In the genomic region with DNA sequence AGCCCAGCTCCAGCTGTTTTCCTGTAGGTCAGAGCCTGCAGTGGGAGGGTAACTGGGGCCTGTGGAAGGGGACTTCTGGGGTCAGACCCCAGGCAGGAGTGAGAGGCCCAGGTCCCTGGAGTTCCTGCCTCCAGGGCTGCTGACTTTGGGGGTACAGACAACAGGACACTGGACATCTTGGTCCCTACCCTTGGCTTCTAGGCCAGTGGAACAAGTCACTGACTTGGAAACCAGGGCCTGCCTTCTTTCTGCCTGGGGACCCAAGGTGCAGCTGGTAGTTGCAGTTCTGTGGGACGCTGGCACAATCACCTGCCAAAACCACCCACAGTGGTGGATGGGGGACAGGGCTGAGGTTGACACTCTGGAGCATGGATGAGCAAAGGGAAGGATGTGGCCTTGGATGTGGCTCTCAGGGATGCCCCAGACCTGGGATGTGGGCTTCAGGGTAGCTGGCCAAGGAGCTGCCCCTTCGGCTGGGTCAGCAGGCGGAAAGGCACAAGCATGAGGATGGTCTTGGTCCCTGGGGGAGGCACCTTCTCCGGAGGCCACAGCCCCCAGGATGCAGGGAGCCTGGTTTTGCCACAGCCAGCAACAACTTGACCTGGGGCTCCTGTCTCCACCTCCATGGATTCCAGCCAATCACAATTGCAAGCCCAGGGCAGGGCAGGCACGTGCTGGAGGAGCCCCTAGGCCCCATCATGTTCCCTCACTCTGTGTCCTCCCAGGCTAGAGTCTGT, we compare ENCODE assay signal across 8 cellular contexts. TPM values are rescaled to one million over a fixed set of nuclear protein-coding genes. Genes with fewer than 3 reads are reported as not detected.
A peak's percentile ranks its signal among the peaks of the same experiment; 100 is the strongest.
DNase-seq lines count a peak whose midpoint lies in the region; ATAC-seq and TF ChIP-seq lines count a peak whose summit lies in the region.

No MANE protein-coding gene starts in this region.

- H3K4me3 ChIP-seq in GM12864 (ENCODE audit: low read depth, low read length) (peak overlapping the region; percentile 51; the same call in 1 of the 2 replicates), esophagus squamous epithelium (peak overlapping the region; percentile 36 to 81 (median 60))

- WGBS in esophagus squamous epithelium, 2 donors: 33 to 64% methylated on average over 1 to 3 of the region's 5 CpGs

- TF ChIP-seq POLR2A in esophagus squamous epithelium (IDR thresholded peaks at IDR 0.05): no peak

- peaks cover 0 to 23% (median 12%) of the 10 kb centered on the region in 3 donors for H3K36me3 ChIP-seq in esophagus squamous epithelium

- H3K9me3 Mint-ChIP-seq in activated naive CD4-positive, alpha-beta T cell treated with anti-CD3 and anti-CD28 coated beads, Interleukin-2, amount 50 U/mL, for 72 hours: peaks cover 0 to 2% of the 10 kb centered on the region in 2 donors

- peaks cover 7 to 14% of the 10 kb centered on the region in 2 donors for H3K36me3 Mint-ChIP-seq in activated naive CD4-positive, alpha-beta T cell treated with anti-CD3 and anti-CD28 coated beads, Interleukin-2, amount 50 U/mL, for 72 hours

- ATAC-seq in HG03097 (IDR thresholded peaks at IDR 0.05; ENCODE audit: low FRiP score, unreplicated experiment) (no peak), HG03045 (IDR thresholded peaks at IDR 0.05; ENCODE audit: unreplicated experiment) (no peak)
- no peak for ATAC-seq in activated naive CD4-positive, alpha-beta T cell treated with anti-CD3 and anti-CD28 coated beads, Interleukin-2, amount 50 U/mL, for 72 hours

- no peaks in the 10 kb centered on the region for H3K9me3 ChIP-seq in esophagus squamous epithelium

- H3K27ac Mint-ChIP-seq in activated naive CD4-positive, alpha-beta T cell treated with anti-CD3 and anti-CD28 coated beads, Interleukin-2, amount 50 U/mL, for 72 hours: peak overlapping the region in 1 of 2 donors; percentile 66

- TF ChIP-seq CTCF in GM12864 (IDR thresholded peaks at IDR 0.05; ENCODE audit: low read depth, low read length, missing control alignments): no peak
- TF ChIP-seq CTCF in esophagus squamous epithelium (IDR thresholded peaks at IDR 0.05): no peak

- H3K27ac ChIP-seq in esophagus squamous epithelium: peak overlapping the region; percentile 26 to 81 (median 76)

- DNase-seq in GM12864 (ENCODE audit: low read depth): no peak
- DNase-seq in esophagus squamous epithelium (lab: John Stamatoyannopoulos, UW): no peak
- peak; percentile 78 for DNase-seq in posterior vena cava (ENCODE audit: low spot score)
- DNase-seq in SIG-M5 (lab: John Stamatoyannopoulos, UW): no peak
- DNase-seq in activated naive CD4-positive, alpha-beta T cell treated with anti-CD3 and anti-CD28 coated beads, Interleukin-2, amount 50 U/mL, for 72 hours (ENCODE audit: low spot score in 2 of 2): no peak

- intact Hi-C loops in esophagus squamous epithelium (cut with DNase I): no loop called here
- intact Hi-C loops in posterior vena cava (cut with DNase I): loop anchor here in 1 of 2 donors (10.0 kb wide), 1 partner anchor 955 kb away; no protein-coding TSS in a partner anchor

- H3K4me1 ChIP-seq in esophagus squamous epithelium: peaks cover 33 to 53% (median 37%) of the 10 kb centered on the region in 3 donors

- no peaks in the 10 kb centered on the region for H3K27me3 ChIP-seq in esophagus squamous epithelium

TF ChIP-seq in PFSK-1, 5 proteins besides CTCF, POLR2A, EP300 and RAD21:
- TF ChIP-seq POLR2AphosphoS5 (IDR thresholded peaks at IDR 0.05; ENCODE audit: low read depth, low read length) (peak; percentile 59), TAF1 (IDR thresholded peaks at IDR 0.05; ENCODE audit: borderline replicate concordance, insufficient read depth, low read length) (no peak), FOXP2 (optimal IDR thresholded peaks at IDR 0.05; ENCODE audit: borderline replicate concordance, extremely low read depth, extremely low read length, insufficient read depth) (no peak), SIN3A (IDR thresholded peaks at IDR 0.05; ENCODE audit: borderline replicate concordance, insufficient read depth, low read length) (0 out of 2 replicates have a peak, but pooled peaks have one; percentile 23)
- TF ChIP-seq, protein P1, sequence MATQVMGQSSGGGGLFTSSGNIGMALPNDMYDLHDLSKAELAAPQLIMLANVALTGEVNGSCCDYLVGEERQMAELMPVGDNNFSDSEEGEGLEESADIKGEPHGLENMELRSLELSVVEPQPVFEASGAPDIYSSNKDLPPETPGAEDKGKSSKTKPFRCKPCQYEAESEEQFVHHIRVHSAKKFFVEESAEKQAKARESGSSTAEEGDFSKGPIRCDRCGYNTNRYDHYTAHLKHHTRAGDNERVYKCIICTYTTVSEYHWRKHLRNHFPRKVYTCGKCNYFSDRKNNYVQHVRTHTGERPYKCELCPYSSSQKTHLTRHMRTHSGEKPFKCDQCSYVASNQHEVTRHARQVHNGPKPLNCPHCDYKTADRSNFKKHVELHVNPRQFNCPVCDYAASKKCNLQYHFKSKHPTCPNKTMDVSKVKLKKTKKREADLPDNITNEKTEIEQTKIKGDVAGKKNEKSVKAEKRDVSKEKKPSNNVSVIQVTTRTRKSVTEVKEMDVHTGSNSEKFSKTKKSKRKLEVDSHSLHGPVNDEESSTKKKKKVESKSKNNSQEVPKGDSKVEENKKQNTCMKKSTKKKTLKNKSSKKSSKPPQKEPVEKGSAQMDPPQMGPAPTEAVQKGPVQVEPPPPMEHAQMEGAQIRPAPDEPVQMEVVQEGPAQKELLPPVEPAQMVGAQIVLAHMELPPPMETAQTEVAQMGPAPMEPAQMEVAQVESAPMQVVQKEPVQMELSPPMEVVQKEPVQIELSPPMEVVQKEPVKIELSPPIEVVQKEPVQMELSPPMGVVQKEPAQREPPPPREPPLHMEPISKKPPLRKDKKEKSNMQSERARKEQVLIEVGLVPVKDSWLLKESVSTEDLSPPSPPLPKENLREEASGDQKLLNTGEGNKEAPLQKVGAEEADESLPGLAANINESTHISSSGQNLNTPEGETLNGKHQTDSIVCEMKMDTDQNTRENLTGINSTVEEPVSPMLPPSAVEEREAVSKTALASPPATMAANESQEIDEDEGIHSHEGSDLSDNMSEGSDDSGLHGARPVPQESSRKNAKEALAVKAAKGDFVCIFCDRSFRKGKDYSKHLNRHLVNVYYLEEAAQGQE (IDR thresholded peaks at IDR 0.05; ENCODE audit: insufficient read depth in 1 of 2, low read depth in 2 of 2, low read length in 2 of 2): no peak

RNA-seq across cellular contexts. Expression of gene JMJD4, which starts 5.8 kb away (rescaled TPM):
- 47.9 TPM for polyA plus RNA-seq in PFSK-1 (2012; ENCODE audit: insufficient read length, low read depth)
- total RNA-seq in esophagus squamous epithelium (10 to 100 TPM; 13.4 to 20.0 (median 16.7) TPM), posterior vena cava (10 to 100 TPM; 10.3 to 11.4 TPM)
- total RNA-seq in activated naive CD4-positive, alpha-beta T cell treated with anti-CD3 and anti-CD28 coated beads, Interleukin-2, amount 50 U/mL, for 72 hours: 10 to 100 TPM in 1 of 2 donors, 1 to 10 TPM in 1; 7.2 to 14.8 TPM

RNA-seq across cellular contexts. Expression of gene SNAP47, which starts 5.9 kb away (rescaled TPM):
- polyA plus RNA-seq in PFSK-1 (2012; ENCODE audit: insufficient read length, low read depth): 48.7 TPM
- total RNA-seq in esophagus squamous epithelium (10 to 100 TPM; 11.3 to 28.5 (median 20.2) TPM), posterior vena cava (10 to 100 TPM; 14.8 to 16.3 TPM)
- total RNA-seq in activated naive CD4-positive, alpha-beta T cell treated with anti-CD3 and anti-CD28 coated beads, Interleukin-2, amount 50 U/mL, for 72 hours: 10 to 100 TPM; 33.8 to 35.8 TPM
